1 cellular context compared by ENCODE assay signal in the genomic region with DNA sequence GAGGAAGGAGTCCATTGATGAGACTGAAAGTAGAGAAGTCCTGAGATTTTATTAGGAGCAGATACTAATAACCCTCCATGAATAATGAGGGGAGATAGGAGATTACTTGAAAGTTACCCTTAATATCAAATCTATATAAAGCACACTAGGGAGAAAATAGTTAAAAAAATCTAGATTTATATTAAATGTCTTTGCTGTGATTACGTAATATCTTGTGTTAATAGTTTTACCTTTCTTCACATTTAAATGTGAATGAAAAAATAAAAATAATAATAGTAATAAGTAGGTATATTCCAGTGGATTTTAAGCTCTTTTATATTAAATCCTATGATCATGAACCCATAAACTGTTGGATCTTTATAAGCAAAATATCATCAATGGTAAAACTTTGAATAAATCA.
TF ChIP-seq lines count a peak whose summit lies in the region.

No MANE protein-coding gene starts in this region.

TF ChIP-seq in K562, 482 proteins besides CTCF, POLR2A, EP300 and RAD21 (continued from another document):
- TF ChIP-seq, protein P1, sequence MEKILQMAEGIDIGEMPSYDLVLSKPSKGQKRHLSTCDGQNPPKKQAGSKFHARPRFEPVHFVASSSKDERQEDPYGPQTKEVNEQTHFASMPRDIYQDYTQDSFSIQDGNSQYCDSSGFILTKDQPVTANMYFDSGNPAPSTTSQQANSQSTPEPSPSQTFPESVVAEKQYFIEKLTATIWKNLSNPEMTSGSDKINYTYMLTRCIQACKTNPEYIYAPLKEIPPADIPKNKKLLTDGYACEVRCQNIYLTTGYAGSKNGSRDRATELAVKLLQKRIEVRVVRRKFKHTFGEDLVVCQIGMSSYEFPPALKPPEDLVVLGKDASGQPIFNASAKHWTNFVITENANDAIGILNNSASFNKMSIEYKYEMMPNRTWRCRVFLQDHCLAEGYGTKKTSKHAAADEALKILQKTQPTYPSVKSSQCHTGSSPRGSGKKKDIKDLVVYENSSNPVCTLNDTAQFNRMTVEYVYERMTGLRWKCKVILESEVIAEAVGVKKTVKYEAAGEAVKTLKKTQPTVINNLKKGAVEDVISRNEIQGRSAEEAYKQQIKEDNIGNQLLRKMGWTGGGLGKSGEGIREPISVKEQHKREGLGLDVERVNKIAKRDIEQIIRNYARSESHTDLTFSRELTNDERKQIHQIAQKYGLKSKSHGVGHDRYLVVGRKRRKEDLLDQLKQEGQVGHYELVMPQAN (IDR thresholded peaks at IDR 0.05; ENCODE audit: borderline replicate concordance), result no peak
- TF ChIP-seq HDAC3 (IDR thresholded peaks at IDR 0.05; ENCODE audit: borderline replicate concordance, partially characterized antibody) (no peak), NRF1 (conservative IDR thresholded peaks at IDR 0.05 in 1 of 2, IDR thresholded peaks at IDR 0.05 in 1 of 2) (no peak), HIVEP1 (CRISPR knock-in tag; IDR thresholded peaks at IDR 0.05) (no peak), SMARCA5 (IDR thresholded peaks at IDR 0.05) (no peak), GTF2F1 (IDR thresholded peaks at IDR 0.05; ENCODE audit: low read depth, low read length) (no peak), FOXM1 (IDR thresholded peaks at IDR 0.05; ENCODE audit: low read depth) (no peak), FOXM1 (CRISPR knock-in tag; IDR thresholded peaks at IDR 0.05; ENCODE audit: low read depth) (no peak), XRCC4 (IDR thresholded peaks at IDR 0.05; ENCODE audit: extremely low read depth, insufficient read depth, insufficient read length) (no peak)
- TF ChIP-seq, protein P2, sequence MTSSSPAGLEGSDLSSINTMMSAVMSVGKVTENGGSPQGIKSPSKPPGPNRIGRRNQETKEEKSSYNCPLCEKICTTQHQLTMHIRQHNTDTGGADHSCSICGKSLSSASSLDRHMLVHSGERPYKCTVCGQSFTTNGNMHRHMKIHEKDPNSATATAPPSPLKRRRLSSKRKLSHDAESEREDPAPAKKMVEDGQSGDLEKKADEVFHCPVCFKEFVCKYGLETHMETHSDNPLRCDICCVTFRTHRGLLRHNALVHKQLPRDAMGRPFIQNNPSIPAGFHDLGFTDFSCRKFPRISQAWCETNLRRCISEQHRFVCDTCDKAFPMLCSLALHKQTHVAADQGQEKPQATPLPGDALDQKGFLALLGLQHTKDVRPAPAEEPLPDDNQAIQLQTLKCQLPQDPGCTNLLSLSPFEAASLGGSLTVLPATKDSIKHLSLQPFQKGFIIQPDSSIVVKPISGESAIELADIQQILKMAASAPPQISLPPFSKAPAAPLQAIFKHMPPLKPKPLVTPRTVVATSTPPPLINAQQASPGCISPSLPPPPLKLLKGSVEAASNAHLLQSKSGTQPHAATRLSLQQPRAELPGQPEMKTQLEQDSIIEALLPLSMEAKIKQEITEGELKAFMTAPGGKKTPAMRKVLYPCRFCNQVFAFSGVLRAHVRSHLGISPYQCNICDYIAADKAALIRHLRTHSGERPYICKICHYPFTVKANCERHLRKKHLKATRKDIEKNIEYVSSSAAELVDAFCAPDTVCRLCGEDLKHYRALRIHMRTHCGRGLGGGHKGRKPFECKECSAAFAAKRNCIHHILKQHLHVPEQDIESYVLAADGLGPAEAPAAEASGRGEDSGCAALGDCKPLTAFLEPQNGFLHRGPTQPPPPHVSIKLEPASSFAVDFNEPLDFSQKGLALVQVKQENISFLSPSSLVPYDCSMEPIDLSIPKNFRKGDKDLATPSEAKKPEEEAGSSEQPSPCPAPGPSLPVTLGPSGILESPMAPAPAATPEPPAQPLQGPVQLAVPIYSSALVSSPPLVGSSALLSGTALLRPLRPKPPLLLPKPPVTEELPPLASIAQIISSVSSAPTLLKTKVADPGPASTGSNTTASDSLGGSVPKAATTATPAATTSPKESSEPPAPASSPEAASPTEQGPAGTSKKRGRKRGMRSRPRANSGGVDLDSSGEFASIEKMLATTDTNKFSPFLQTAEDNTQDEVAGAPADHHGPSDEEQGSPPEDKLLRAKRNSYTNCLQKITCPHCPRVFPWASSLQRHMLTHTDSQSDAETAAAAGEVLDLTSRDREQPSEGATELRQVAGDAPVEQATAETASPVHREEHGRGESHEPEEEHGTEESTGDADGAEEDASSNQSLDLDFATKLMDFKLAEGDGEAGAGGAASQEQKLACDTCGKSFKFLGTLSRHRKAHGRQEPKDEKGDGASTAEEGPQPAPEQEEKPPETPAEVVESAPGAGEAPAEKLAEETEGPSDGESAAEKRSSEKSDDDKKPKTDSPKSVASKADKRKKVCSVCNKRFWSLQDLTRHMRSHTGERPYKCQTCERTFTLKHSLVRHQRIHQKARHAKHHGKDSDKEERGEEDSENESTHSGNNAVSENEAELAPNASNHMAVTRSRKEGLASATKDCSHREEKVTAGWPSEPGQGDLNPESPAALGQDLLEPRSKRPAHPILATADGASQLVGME (CRISPR knock-in tag; IDR thresholded peaks at IDR 0.05), result no peak
- TF ChIP-seq, protein P3, sequence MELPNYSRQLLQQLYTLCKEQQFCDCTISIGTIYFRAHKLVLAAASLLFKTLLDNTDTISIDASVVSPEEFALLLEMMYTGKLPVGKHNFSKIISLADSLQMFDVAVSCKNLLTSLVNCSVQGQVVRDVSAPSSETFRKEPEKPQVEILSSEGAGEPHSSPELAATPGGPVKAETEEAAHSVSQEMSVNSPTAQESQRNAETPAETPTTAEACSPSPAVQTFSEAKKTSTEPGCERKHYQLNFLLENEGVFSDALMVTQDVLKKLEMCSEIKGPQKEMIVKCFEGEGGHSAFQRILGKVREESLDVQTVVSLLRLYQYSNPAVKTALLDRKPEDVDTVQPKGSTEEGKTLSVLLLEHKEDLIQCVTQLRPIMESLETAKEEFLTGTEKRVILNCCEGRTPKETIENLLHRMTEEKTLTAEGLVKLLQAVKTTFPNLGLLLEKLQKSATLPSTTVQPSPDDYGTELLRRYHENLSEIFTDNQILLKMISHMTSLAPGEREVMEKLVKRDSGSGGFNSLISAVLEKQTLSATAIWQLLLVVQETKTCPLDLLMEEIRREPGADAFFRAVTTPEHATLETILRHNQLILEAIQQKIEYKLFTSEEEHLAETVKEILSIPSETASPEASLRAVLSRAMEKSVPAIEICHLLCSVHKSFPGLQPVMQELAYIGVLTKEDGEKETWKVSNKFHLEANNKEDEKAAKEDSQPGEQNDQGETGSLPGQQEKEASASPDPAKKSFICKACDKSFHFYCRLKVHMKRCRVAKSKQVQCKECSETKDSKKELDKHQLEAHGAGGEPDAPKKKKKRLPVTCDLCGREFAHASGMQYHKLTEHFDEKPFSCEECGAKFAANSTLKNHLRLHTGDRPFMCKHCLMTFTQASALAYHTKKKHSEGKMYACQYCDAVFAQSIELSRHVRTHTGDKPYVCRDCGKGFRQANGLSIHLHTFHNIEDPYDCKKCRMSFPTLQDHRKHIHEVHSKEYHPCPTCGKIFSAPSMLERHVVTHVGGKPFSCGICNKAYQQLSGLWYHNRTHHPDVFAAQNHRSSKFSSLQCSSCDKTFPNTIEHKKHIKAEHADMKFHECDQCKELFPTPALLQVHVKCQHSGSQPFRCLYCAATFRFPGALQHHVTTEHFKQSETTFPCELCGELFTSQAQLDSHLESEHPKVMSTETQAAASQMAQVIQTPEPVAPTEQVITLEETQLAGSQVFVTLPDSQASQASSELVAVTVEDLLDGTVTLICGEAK (IDR thresholded peaks at IDR 0.05), result no peak
- TF ChIP-seq, protein P3 (CRISPR knock-in tag; IDR thresholded peaks at IDR 0.05), result no peak
- TF ChIP-seq, protein P4, sequence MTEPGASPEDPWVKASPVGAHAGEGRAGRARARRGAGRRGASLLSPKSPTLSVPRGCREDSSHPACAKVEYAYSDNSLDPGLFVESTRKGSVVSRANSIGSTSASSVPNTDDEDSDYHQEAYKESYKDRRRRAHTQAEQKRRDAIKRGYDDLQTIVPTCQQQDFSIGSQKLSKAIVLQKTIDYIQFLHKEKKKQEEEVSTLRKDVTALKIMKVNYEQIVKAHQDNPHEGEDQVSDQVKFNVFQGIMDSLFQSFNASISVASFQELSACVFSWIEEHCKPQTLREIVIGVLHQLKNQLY (CRISPR knock-in tag; conservative IDR thresholded peaks at IDR 0.05), result no peak
- TF ChIP-seq, protein P5, sequence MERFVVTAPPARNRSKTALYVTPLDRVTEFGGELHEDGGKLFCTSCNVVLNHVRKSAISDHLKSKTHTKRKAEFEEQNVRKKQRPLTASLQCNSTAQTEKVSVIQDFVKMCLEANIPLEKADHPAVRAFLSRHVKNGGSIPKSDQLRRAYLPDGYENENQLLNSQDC (CRISPR knock-in tag; IDR thresholded peaks at IDR 0.05), result no peak
